22 cellular contexts compared by ENCODE assay signal in genomic region chr5:87746891-87747366, GRCh38.
DNase-seq lines count a peak whose midpoint lies in the region; ATAC-seq, FAIRE-seq and TF ChIP-seq lines count a peak whose summit lies in the region.
"Had no signal": no experiment of that assay in that cellular context is flagged by ENCODE, and none has a peak within 500 bp of the region (broad histone marks: within the 10 kb centered on the region; RNA-seq: fewer than 3 reads in every experiment).

No MANE protein-coding gene starts in this region.

- peak overlapping the region; percentile 24 for H2AFZ ChIP-seq in mammary epithelial cell (ENCODE audit: low read depth, low read length)
- no peak overlapping the region for H2AFZ ChIP-seq in H1 (ENCODE audit: low read length)
- H2AFZ ChIP-seq in neural progenitor cell (replicated peaks), result no peak overlapping the region

- H3K14ac ChIP-seq in H1 (ENCODE audit: insufficient read length), result no peak overlapping the region

- H2BK15ac ChIP-seq in H1 (ENCODE audit: low read length), result no peak overlapping the region

- H2BK20ac ChIP-seq in H1 (ENCODE audit: low read length), result 0 out of 2 replicates have a peak overlapping the region, but pooled peaks have one; percentile 38

- H3K27ac ChIP-seq in mammary epithelial cell (ENCODE audit: insufficient read depth, low read depth, low read length), result peak overlapping the region; percentile 95
- H3K27ac ChIP-seq in breast epithelium, result no peak overlapping the region
- H3K27ac ChIP-seq in RWPE2 (ENCODE audit: poor library complexity, severe bottlenecking), result peak overlapping the region; percentile 68
- H3K27ac ChIP-seq in H1 (ENCODE audit: low read depth, low read length), result no peak overlapping the region
- no peak overlapping the region for H3K27ac ChIP-seq in neural progenitor cell
- H3K27ac ChIP-seq: SJSA1 had no signal

- in situ Hi-C loops in mammary epithelial cell (cut with MboI; ENCODE audit: low sequenced_read_pairs in 2 of 2), result no loop called here

- H3K27me3 Mint-ChIP-seq in neural progenitor cell (ENCODE audit: insufficient read depth, low read depth), result no peaks in the 10 kb centered on the region
- H3K27me3 Mint-ChIP-seq: CD4-positive, CD25-positive, alpha-beta regulatory T cell had no signal

- dilution Hi-C loops in mammary epithelial cell (cut with HindIII; ENCODE audit: low sequenced_read_pairs), result no loop called here

- H3K4me3 Mint-ChIP-seq in neural progenitor cell, result no peak overlapping the region
- H3K4me3 Mint-ChIP-seq: CD4-positive, CD25-positive, alpha-beta regulatory T cell had no signal

- H4K5ac ChIP-seq in H1 (ENCODE audit: insufficient read length, low read depth, low read length), result no peak overlapping the region

- no peak overlapping the region for H3K4ac ChIP-seq in H1 (replicated peaks; ENCODE audit: insufficient read length, low read depth, low read length)

- no peak overlapping the region for H3K18ac ChIP-seq in H1 (ENCODE audit: extremely low read depth, low read length)

- H3K4me3 ChIP-seq in mammary epithelial cell (replicated peaks in 1 of 3; ENCODE audit: insufficient read depth in 1 of 3, low read depth in 2 of 3, low read length in 3 of 3) (no peak overlapping the region), breast epithelium (no peak overlapping the region), RWPE2 (ENCODE audit: severe bottlenecking) (no peak overlapping the region), H1 (ENCODE audit: extremely low read depth in 1 of 4, insufficient read depth in 2 of 4, low read depth in 3 of 4, low read length in 4 of 4) (no peak overlapping the region), neural progenitor cell (no peak overlapping the region)
- H3K4me3 ChIP-seq: SJSA1 had no signal

- H3K4me1 Mint-ChIP-seq in neural progenitor cell, result peaks cover 7% of the 10 kb centered on the region
- H3K4me1 Mint-ChIP-seq: CD4-positive, CD25-positive, alpha-beta regulatory T cell had no signal

- H2AK5ac ChIP-seq in H1 (ENCODE audit: low read depth, low read length), result no peak overlapping the region

- no peak for TF ChIP-seq POLR2A in breast epithelium (IDR thresholded peaks at IDR 0.05)
- no peak for TF ChIP-seq POLR2A in H1 (IDR thresholded peaks at IDR 0.05; ENCODE audit: control extremely low read depth in 1 of 2, low read depth in 2 of 2, low read length in 2 of 2)

- H3K36me3 ChIP-seq in mammary epithelial cell (ENCODE audit: insufficient read depth, low read length) (peaks cover 2% of the 10 kb centered on the region), breast epithelium (no peaks in the 10 kb centered on the region), RWPE2 (ENCODE audit: low read depth) (no peaks in the 10 kb centered on the region), H1 (ENCODE audit: control insufficient read depth in 2 of 4, insufficient read depth in 4 of 4, low read length in 3 of 4) (no peaks in the 10 kb centered on the region), neural progenitor cell (no peaks in the 10 kb centered on the region)
- H3K36me3 ChIP-seq: SJSA1 had no signal

- FAIRE-seq in H1 (lab: Jason Lieb, UNC) (no peak), urothelium cell line (lab: Jason Lieb, UNC) (no peak)
- FAIRE-seq: GM12892, GM19239 had no signal

- H3K79me2 ChIP-seq in mammary epithelial cell (ENCODE audit: insufficient read depth, low read length) (no peaks in the 10 kb centered on the region), H1 (ENCODE audit: control insufficient read depth in 1 of 2, insufficient read depth in 2 of 2, low read length in 2 of 2) (no peaks in the 10 kb centered on the region), neural progenitor cell (ENCODE audit: low read depth) (no peaks in the 10 kb centered on the region)

- TF ChIP-seq CTCF in mammary epithelial cell (conservative IDR thresholded peaks at IDR 0.05 in 1 of 2, IDR thresholded peaks at IDR 0.05 in 1 of 2; ENCODE audit: extremely low read depth in 1 of 2, insufficient read depth in 1 of 2, low read depth in 1 of 2, low read length in 2 of 2) (no peak), breast epithelium (IDR thresholded peaks at IDR 0.05) (no peak), RWPE2 (IDR thresholded peaks at IDR 0.05; ENCODE audit: poor library complexity, severe bottlenecking) (no peak), H1 (IDR thresholded peaks at IDR 0.05; ENCODE audit: control extremely low read depth in 1 of 3, insufficient read depth in 1 of 3, low read depth in 1 of 3, low read length in 3 of 3) (no peak), neural progenitor cell (IDR thresholded peaks at IDR 0.05) (no peak)

- no peaks in the 10 kb centered on the region for H3K23me2 ChIP-seq in H1 (ENCODE audit: low read depth, low read length)

- no TSS peak for BruUV-seq in mammary epithelial cell (replicated peaks; lab: Mats Ljungman, UMichigan)

- POLR2A ChIA-PET in H1 (lab: Charles Lee; ENCODE audit: partially characterized antibody), result interaction anchor here (0.6 kb wide), 1 partner anchor 358 kb away, joined by 3 read pairs; no protein-coding TSS in a partner anchor

- H3K9ac ChIP-seq in mammary epithelial cell (ENCODE audit: insufficient read depth, low read length), result peak overlapping the region; percentile 32
- no peak overlapping the region for H3K9ac ChIP-seq in H1 (replicated peaks in 1 of 4; ENCODE audit: extremely low read depth in 1 of 4, low read depth in 3 of 4, low read length in 3 of 4)
- H3K9ac ChIP-seq in neural progenitor cell, result no peak overlapping the region

- no peak for TF ChIP-seq RAD21 in H1 (IDR thresholded peaks at IDR 0.05 in 1 of 2, conservative IDR thresholded peaks at IDR 0.05 in 1 of 2; ENCODE audit: low read depth in 2 of 2, low read length in 2 of 2)

- no peaks in the 10 kb centered on the region for H3K9me3 Mint-ChIP-seq in neural progenitor cell

- H3K9me3 ChIP-seq in mammary epithelial cell (replicated peaks; ENCODE audit: insufficient read depth, low read length), result no peaks in the 10 kb centered on the region
- no peaks in the 10 kb centered on the region for H3K9me3 ChIP-seq in breast epithelium
- H3K9me3 ChIP-seq in RWPE2 (ENCODE audit: severe bottlenecking), result no peaks in the 10 kb centered on the region
- H3K9me3 ChIP-seq in H1 (ENCODE audit: insufficient read depth in 2 of 2, low read depth in 1 of 2, low read length in 1 of 2), result no peaks in the 10 kb centered on the region; a peak in 1 of 4 replicates
- no peaks in the 10 kb centered on the region for H3K9me3 ChIP-seq in neural progenitor cell (ENCODE audit: low read depth)
- H3K9me3 ChIP-seq: SJSA1 had no signal

- H2BK5ac ChIP-seq in H1 (ENCODE audit: low read depth, low read length), result no peak overlapping the region

- H3K27me3 ChIP-seq in mammary epithelial cell (ENCODE audit: insufficient read depth, low read length), result no peaks in the 10 kb centered on the region
- H3K27me3 ChIP-seq in breast epithelium, result no peaks in the 10 kb centered on the region
- no peaks in the 10 kb centered on the region for H3K27me3 ChIP-seq in RWPE2 (ENCODE audit: insufficient read depth, poor library complexity, severe bottlenecking)
- no peaks in the 10 kb centered on the region for H3K27me3 ChIP-seq in H1 (replicated peaks in 1 of 4; ENCODE audit: control insufficient read depth in 3 of 4, extremely low read depth in 1 of 4, insufficient read depth in 3 of 4, low read length in 3 of 4)
- H3K27me3 ChIP-seq in neural progenitor cell, result no peaks in the 10 kb centered on the region

- H4K91ac ChIP-seq in H1 (replicated peaks; ENCODE audit: insufficient read length, low read length), result no peak overlapping the region

- no peak overlapping the region for H2BK120ac ChIP-seq in H1 (replicated peaks; ENCODE audit: low read depth, low read length)

- no peaks in the 10 kb centered on the region for H3F3A ChIP-seq in neural progenitor cell (ENCODE audit: low read depth)

- CTCF ChIA-PET in mammary epithelial cell (lab: Charles Lee; ENCODE audit: low non-redundant PET) (no interaction called here), H1 (lab: Charles Lee; ENCODE audit: partially characterized antibody) (no interaction called here)

- H3K36me3 Mint-ChIP-seq in neural progenitor cell, result no peaks in the 10 kb centered on the region
- H3K36me3 Mint-ChIP-seq: CD4-positive, CD25-positive, alpha-beta regulatory T cell had no signal

- no peak overlapping the region for H4K8ac ChIP-seq in H1 (ENCODE audit: extremely low read depth, insufficient read depth, low read length)

- no peak for TF ChIP-seq EP300 in H1 (IDR thresholded peaks at IDR 0.05; ENCODE audit: borderline replicate concordance in 1 of 2, low read depth in 2 of 2, low read length in 2 of 2)

- H4K20me1 ChIP-seq in mammary epithelial cell (ENCODE audit: insufficient read depth, low read length) (no peaks in the 10 kb centered on the region), H1 (replicated peaks in 1 of 2; ENCODE audit: control insufficient read depth in 1 of 2, insufficient read depth in 2 of 2, low read length in 2 of 2) (no peaks in the 10 kb centered on the region), neural progenitor cell (ENCODE audit: low read depth) (no peaks in the 10 kb centered on the region)

- DNase-seq in mammary epithelial cell (peak; percentile 97), breast epithelium (ENCODE audit: low spot score in 2 of 2) (no peak), RWPE2 (ENCODE audit: low spot score) (no peak), H1 (ENCODE audit: low read depth in 1 of 2, low spot score in 2 of 2) (no peak), urothelium cell line (ENCODE audit: low spot score) (peak; percentile 38), NCI-H146 treated with DMSO at 0.1 percent for 48 hours (lab: John Stamatoyannopoulos, UW; ENCODE audit: unreplicated experiment) (no peak), neural progenitor cell (ENCODE audit: low spot score) (no peak)
- DNase-seq: Calu3; CD4-positive, CD25-positive, alpha-beta regulatory T cell; DND-41; GDM1; IMR-90; Kasumi-1; MV-4-11; NCI-H1436 treated with DMSO at 0.1 percent for 48 hours; NCI-H2081 treated with DMSO at 0.1 percent for 48 hours; NCI-H774; SW 1271 had no signal

- ATAC-seq in RWPE2 (ENCODE audit: low read depth), result peak; percentile 86
- no peak for ATAC-seq in GM21360 (IDR thresholded peaks at IDR 0.05; ENCODE audit: unreplicated experiment)

- H3K27ac Mint-ChIP-seq in neural progenitor cell, result no peak overlapping the region
- H3K27ac Mint-ChIP-seq: CD4-positive, CD25-positive, alpha-beta regulatory T cell had no signal

- intact Hi-C loops in mammary epithelial cell (cut with micrococcal nuclease), result loop anchor here (5.0 kb wide), 1 partner anchor 335 kb away; the partner anchor contains the start of gene CCNH
- intact Hi-C loops in breast epithelium (cut with DNase I; ENCODE audit: low total_unique reads), result no loop called here

- H3K4me1 ChIP-seq in mammary epithelial cell (ENCODE audit: insufficient read depth, low read length), result peaks cover 34% of the 10 kb centered on the region
- no peaks in the 10 kb centered on the region for H3K4me1 ChIP-seq in breast epithelium
- H3K4me1 ChIP-seq in RWPE2 (ENCODE audit: insufficient read depth, poor library complexity, severe bottlenecking), result peaks cover 16% of the 10 kb centered on the region
- no peaks in the 10 kb centered on the region for H3K4me1 ChIP-seq in H1 (replicated peaks in 1 of 4; ENCODE audit: control insufficient read depth in 3 of 4, insufficient read depth in 4 of 4, low read length in 3 of 4)
- H3K4me1 ChIP-seq in neural progenitor cell, result peaks cover 13% of the 10 kb centered on the region

- H3K79me1 ChIP-seq in H1 (ENCODE audit: low read depth, low read length), result no peaks in the 10 kb centered on the region

- H2BK12ac ChIP-seq in H1 (ENCODE audit: low read depth, low read length), result no peak overlapping the region

- H3K4me2 ChIP-seq in mammary epithelial cell (ENCODE audit: insufficient read depth, low read depth, low read length) (peak overlapping the region; percentile 47), H1 (ENCODE audit: insufficient read depth in 1 of 2, low read depth in 2 of 2, low read length in 2 of 2) (no peak overlapping the region), neural progenitor cell (no peak overlapping the region)

- no peak overlapping the region for H3K23ac ChIP-seq in H1 (ENCODE audit: insufficient read length)

- 0% methylated on average over 2 of the region's 2 CpGs for WGBS in mammary epithelial cell (ENCODE audit: low coverage, missing lambda C conversion rate)
- 92% methylated on average over 2 of the region's 2 CpGs; no CpG with 5 or more reads in 1 of the 2 experiments for WGBS in H1 (ENCODE audit: extremely low coverage in 1 of 2, insufficient coverage in 1 of 2, insufficient read length in 1 of 2, insufficient replicate concordance in 2 of 2, low coverage in 1 of 2, low lambda C conversion rate in 2 of 2, missing lambda C conversion rate in 1 of 2), 2 experiments

- H3K56ac ChIP-seq in H1 (replicated peaks; ENCODE audit: insufficient read length, low read depth, low read length), result no peak overlapping the region

Comparison
In these comparisons a context has a peak if more than half of its experiments do, and no peak if none do; other contexts are left out.
1. DNase-seq: peak in mammary epithelial cell (single experiment) and urothelium cell line (single experiment); none in breast epithelium (0 of 2), RWPE2 (single experiment), H1 (0 of 2), NCI-H146 treated with DMSO at 0.1 percent for 48 hours (single experiment) and neural progenitor cell (single experiment).
2. H3K27ac ChIP-seq: peak in mammary epithelial cell (single experiment) and RWPE2 (single experiment); none in breast epithelium (0 of 2), H1 (single experiment) and neural progenitor cell (single experiment).